In the genomic region with DNA sequence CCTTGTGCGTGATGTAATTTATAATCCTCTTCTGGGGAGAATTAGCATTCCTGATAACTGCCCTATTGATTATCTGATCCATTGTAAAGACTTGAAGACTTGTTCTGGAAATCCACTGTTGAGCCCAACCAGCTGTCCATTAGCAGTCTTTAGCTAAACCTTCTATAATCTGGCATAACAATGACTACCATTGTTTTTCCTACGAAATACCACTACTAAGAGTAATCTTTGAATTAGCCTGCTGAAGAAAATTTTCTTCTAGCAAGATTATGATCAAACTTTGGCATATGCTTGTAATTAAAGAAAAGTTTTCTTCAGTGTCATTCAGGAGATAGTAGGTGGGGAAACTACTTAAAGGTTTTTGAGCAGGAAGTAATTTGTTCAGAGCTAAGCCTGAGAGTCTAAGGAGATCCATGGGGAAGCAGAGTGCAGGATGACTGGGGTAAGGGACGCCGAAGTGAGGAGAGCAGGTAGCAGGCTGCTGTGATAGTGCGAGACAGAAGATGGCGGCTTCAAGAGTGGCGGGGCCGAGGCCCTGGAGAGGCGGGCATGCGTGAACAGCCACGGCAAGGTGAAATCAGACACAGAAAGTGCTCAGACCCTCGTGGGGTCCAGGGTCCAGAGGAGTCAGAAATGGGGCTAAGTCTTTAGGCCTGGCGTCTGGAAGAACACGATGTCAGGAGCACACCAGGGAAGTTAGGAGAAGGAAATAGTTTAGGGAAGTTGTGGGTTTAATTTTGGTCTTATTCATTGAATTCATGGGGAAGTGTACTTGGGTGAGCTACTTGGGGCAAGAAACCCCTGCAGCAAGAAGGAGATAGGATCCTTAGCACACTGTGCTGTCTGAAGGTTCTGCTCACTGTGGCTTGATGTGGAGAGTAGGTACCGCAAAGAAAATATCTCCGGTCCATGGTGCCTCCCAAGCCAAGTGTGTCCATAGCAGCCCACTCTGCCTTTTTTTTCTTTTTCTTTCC, we compare ENCODE assay signal across 1 cellular context.
TF ChIP-seq lines count a peak whose summit lies in the region.

No MANE protein-coding gene starts in this region.

TF ChIP-seq in HepG2, 621 proteins besides CTCF, POLR2A, EP300 and RAD21 (continued from another document):
- TF ChIP-seq BRF2 (CRISPR knock-in tag; IDR thresholded peaks at IDR 0.05) (no peak), IRX3 (CRISPR knock-in tag; IDR thresholded peaks at IDR 0.05; ENCODE audit: borderline replicate concordance, low read depth) (no peak), HNRNPUL1 (IDR thresholded peaks at IDR 0.05; ENCODE audit: low read depth, low read length) (no peak), GTF2F1 (IDR thresholded peaks at IDR 0.05; ENCODE audit: low read length) (no peak), POLR2G (IDR thresholded peaks at IDR 0.05; ENCODE audit: low read depth, low read length) (no peak), ISL2 (CRISPR knock-in tag; IDR thresholded peaks at IDR 0.05) (no peak), GMEB2 (CRISPR knock-in tag; IDR thresholded peaks at IDR 0.05; ENCODE audit: low read depth) (no peak), POGK (CRISPR knock-in tag; conservative IDR thresholded peaks at IDR 0.05) (no peak), JUN (CRISPR knock-in tag; IDR thresholded peaks at IDR 0.05) (no peak), ZBTB38 (CRISPR knock-in tag; IDR thresholded peaks at IDR 0.05) (no peak), NBN (conservative IDR thresholded peaks at IDR 0.05) (no peak)
- TF ChIP-seq, protein P1, sequence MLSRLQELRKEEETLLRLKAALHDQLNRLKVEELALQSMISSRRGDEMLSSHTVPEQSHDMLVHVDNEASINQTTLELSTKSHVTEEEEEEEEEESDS (CRISPR knock-in tag; IDR thresholded peaks at IDR 0.05; ENCODE audit: borderline replicate concordance): no peak
